In the genomic region with DNA sequence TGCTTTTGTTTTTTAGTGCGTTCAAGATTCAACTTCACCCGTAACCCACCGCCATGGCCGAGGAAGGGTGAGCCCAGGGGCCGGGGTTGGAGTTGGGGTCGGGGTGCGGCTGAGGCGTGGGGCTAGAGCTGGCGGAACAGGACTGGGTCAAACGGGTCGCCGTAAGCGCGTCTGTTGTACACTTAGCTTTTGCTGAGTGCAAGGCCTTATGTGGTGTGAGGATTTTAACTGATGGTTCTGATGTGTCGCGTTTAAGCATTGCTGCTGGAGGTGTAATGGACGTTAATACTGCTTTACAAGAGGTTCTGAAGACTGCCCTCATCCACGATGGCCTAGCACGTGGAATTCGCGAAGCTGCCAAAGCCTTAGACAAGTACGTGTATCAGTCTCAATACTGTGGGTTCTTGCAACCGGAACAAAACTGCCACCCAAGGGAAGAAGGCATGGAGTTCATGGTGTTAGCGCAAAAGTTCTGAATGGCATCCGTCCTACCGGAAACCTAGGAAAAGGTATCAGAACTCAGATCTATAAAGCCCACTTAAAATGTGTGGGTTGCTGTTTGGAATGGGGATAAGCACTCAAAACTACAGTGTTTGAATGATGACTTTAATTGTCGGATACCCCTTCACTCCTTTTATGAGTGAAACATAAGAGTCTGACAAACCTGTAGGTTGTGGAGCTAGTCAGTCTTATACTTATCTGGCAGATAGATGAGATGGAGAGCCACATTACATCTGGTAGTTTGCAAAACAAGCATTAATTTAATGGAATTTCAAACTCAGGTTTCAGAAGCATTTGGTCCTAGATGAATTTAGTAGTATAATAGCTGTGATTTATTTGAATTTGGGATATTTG, we compare ENCODE assay signal across 8 cellular contexts. TPM values are rescaled to one million over a fixed set of nuclear protein-coding genes. Genes with fewer than 3 reads are reported as not detected.
A peak's percentile ranks its signal among the peaks of the same experiment; 100 is the strongest.
DNase-seq lines count a peak whose midpoint lies in the region; ATAC-seq and TF ChIP-seq lines count a peak whose summit lies in the region.

No MANE protein-coding gene starts in this region.

- H3K9me3 ChIP-seq in OCI-LY3 (ENCODE audit: insufficient read depth, low read length) (no peaks in the 10 kb centered on the region), mesodermal cell (ENCODE audit: control insufficient read depth, low read length) (no peaks in the 10 kb centered on the region), uterus (no peaks in the 10 kb centered on the region)

- H3K4me1 ChIP-seq in OCI-LY3 (ENCODE audit: low read length) (peaks cover 22% of the 10 kb centered on the region), mesodermal cell (ENCODE audit: control insufficient read depth, insufficient read depth, low read length, poor library complexity, severe bottlenecking) (no peaks in the 10 kb centered on the region), uterus (peaks cover 0 to 9% of the 10 kb centered on the region in 2 donors)

- POLR2A ChIA-PET in HEK293T (lab: Yijun Ruan, JAX), result interaction anchor here (0.5 to 3.9 kb wide), 10 partner anchors 9 to 302 kb away, joined by 3 to 18 read pairs (median 5); partner anchors contain the start of genes SLC18B1 and STX7

- peak overlapping the region; percentile 87 for H3K4me2 ChIP-seq in OCI-LY3 (ENCODE audit: low read length)

- no peak for TF ChIP-seq POLR2A in uterus (IDR thresholded peaks at IDR 0.05)

- peaks cover 50% of the 10 kb centered on the region for H4K20me1 ChIP-seq in OCI-LY3 (ENCODE audit: insufficient read depth, low read length)

- H2AFZ ChIP-seq in OCI-LY3 (ENCODE audit: low read depth, low read length), result no peak overlapping the region

- peak; percentile 44 for DNase-seq in GM12865 (ENCODE audit: low read depth)
- no peak for DNase-seq in HEK293T (ENCODE audit: extremely low spot score)
- peak in 5 of 61 donors; percentile 28 to 73 (median 39) for DNase-seq in caudate nucleus (lab: John Stamatoyannopoulos, UW)
- no peak for DNase-seq in uterus
- DNase-seq in NCI-H1436 treated with DMSO at 0.1 percent for 48 hours (lab: John Stamatoyannopoulos, UW), result no peak
- no peak for DNase-seq in left lobe of liver (ENCODE audit: low spot score)

- peak overlapping the region; percentile 93 for H3K9ac ChIP-seq in OCI-LY3 (ENCODE audit: low read length)

- intact Hi-C loops in uterus (cut with DNase I; ENCODE audit: low total_unique reads), result no loop called here

- peak overlapping the region; percentile 85 for H3K27ac ChIP-seq in OCI-LY3 (ENCODE audit: low read length)
- peak overlapping the region; percentile 65 for H3K27ac ChIP-seq in caudate nucleus (ENCODE audit: low read depth, low read length)
- H3K27ac ChIP-seq in mesodermal cell (ENCODE audit: low read depth, low read length, severe bottlenecking), result peak overlapping the region; percentile 58
- H3K27ac ChIP-seq in uterus, result peak overlapping the region; percentile 68 to 75

- H3K79me2 ChIP-seq in OCI-LY3 (ENCODE audit: low read length), result peaks cover 25% of the 10 kb centered on the region

- H3K4me3 ChIP-seq in GM12865 (ENCODE audit: low read depth, low read length) (peak overlapping the region; percentile 88), OCI-LY3 (ENCODE audit: low read length) (peak overlapping the region; percentile 99), mesodermal cell (ENCODE audit: extremely low read depth, insufficient read depth, low read length, poor library complexity, severe bottlenecking) (peak overlapping the region; percentile 87), uterus (peak overlapping the region; percentile 70 to 94)

- H3K36me3 ChIP-seq in OCI-LY3 (replicated peaks; ENCODE audit: low read depth, low read length), result peaks cover 49% of the 10 kb centered on the region
- peaks cover 51% of the 10 kb centered on the region for H3K36me3 ChIP-seq in mesodermal cell (ENCODE audit: control insufficient read depth, insufficient read depth, low read length)
- H3K36me3 ChIP-seq in uterus, result no peaks in the 10 kb centered on the region

- CTCF ChIA-PET in HEK293T (lab: Yijun Ruan, JAX), result interaction anchor here (1.4 kb wide), 1 partner anchor 11 kb away, joined by 4 read pairs; no protein-coding TSS in a partner anchor

- WGBS in mesodermal cell (ENCODE audit: insufficient coverage in 2 of 2), 2 experiments, result 0% methylated on average over 13 to 20 of the region's 27 CpGs

- TF ChIP-seq CTCF in GM12865 (IDR thresholded peaks at IDR 0.05; ENCODE audit: insufficient read depth, low read depth, low read length, missing control alignments), result no peak
- no peak for TF ChIP-seq CTCF in OCI-LY3 (IDR thresholded peaks at IDR 0.05; ENCODE audit: low read depth, low read length)
- TF ChIP-seq CTCF in uterus (IDR thresholded peaks at IDR 0.05), result no peak

- ATAC-seq in left lobe of liver, result no peak

- H3K27me3 ChIP-seq in OCI-LY3 (ENCODE audit: low read depth, low read length) (peaks cover 12% of the 10 kb centered on the region; the same call in 1 of the 2 replicates), uterus (no peaks in the 10 kb centered on the region)

TF ChIP-seq in HEK293T, 16 proteins besides CTCF, POLR2A, EP300 and RAD21:
- TF ChIP-seq TARDBP (IDR thresholded peaks at IDR 0.05) (no peak), L3MBTL2 (conservative IDR thresholded peaks at IDR 0.05) (0 out of 2 replicates have a peak, but pooled peaks have one; percentile 17)

RNA-seq across cellular contexts. Expression of gene RPS12, which starts 0.6 kb away (rescaled TPM):
- 2,262 TPM for polyA plus RNA-seq in mesodermal cell (2013, experiment 1 of 2)
- polyA plus RNA-seq in mesodermal cell (2013, experiment 2 of 2), result 2,150 TPM
- total RNA-seq in uterus (1,000 to 10,000 TPM in 3 of 4 donors, 100 to 1,000 TPM in 1; 875 to 4,841 (median 1,355) TPM), left lobe of liver (384 TPM)

RNA-seq across cellular contexts. Expression of gene SLC18B1, which starts 16.5 kb away (rescaled TPM):
- 9.3 TPM for polyA plus RNA-seq in mesodermal cell (2013, experiment 1 of 2)
- 8.0 TPM for polyA plus RNA-seq in mesodermal cell (2013, experiment 2 of 2)
- total RNA-seq in uterus (10 to 100 TPM in 1 of 4 donors, 1 to 10 TPM in 2, under 1 TPM in 1; 0.51 to 38.7 (median 8.0) TPM), left lobe of liver (4.5 TPM)

RNA-seq across cellular contexts. Expression of gene VNN2, which starts 57.2 kb away (rescaled TPM):
- polyA plus RNA-seq in mesodermal cell (2013, experiment 1 of 2), result not detected
- polyA plus RNA-seq in mesodermal cell (2013, experiment 2 of 2), result not detected
- total RNA-seq in uterus, result 10 to 100 TPM in 1 of 4 donors, 1 to 10 TPM in 3; 1.5 to 40.9 (median 2.7) TPM
- total RNA-seq in left lobe of liver, result 0.78 TPM
